Comparison of ENCODE assay signal across 8 cellular contexts in genomic region chr11:67420147-67420645, GRCh38. TPM values are rescaled to one million over a fixed set of nuclear protein-coding genes. Genes with fewer than 3 reads are reported as not detected.
A peak's percentile ranks its signal among the peaks of the same experiment; 100 is the strongest.
DNase-seq lines count a peak whose midpoint lies in the region; ATAC-seq lines count a peak whose summit lies in the region.

No MANE protein-coding gene starts in this region.

- peak; percentile 31 for DNase-seq in SHP77 treated with DMSO at 0.1 percent for 48 hours (lab: John Stamatoyannopoulos, UW)
- DNase-seq in SHP77 (lab: John Stamatoyannopoulos, UW) = no peak
- DNase-seq in activated naive CD8-positive, alpha-beta T cell treated with anti-CD3 and anti-CD28 coated beads for 36 hours = peak; percentile 17
- no peak for DNase-seq in GDM1 (lab: John Stamatoyannopoulos, UW)

- peaks cover 5% of the 10 kb centered on the region for H3K36me3 Mint-ChIP-seq in activated naive CD8-positive, alpha-beta T cell treated with anti-CD3 and anti-CD28 coated beads for 36 hours

- H3K9me3 Mint-ChIP-seq in activated naive CD8-positive, alpha-beta T cell treated with anti-CD3 and anti-CD28 coated beads for 36 hours = no peaks in the 10 kb centered on the region

- peak overlapping the region in 4 of 5 donors; percentile 36 to 75 (median 64) for H3K9ac ChIP-seq in subcutaneous abdominal adipose tissue (ENCODE audit: low read length in 5 of 5)

- no peaks in the 10 kb centered on the region for H3K27me3 ChIP-seq in layer of hippocampus (ENCODE audit: control insufficient read depth, insufficient read depth, low read length)
- H3K27me3 ChIP-seq in subcutaneous abdominal adipose tissue (ENCODE audit: control insufficient read depth in 5 of 5, insufficient read depth in 4 of 5, low read length in 5 of 5) = peaks cover 0 to 5% (median under 1%) of the 10 kb centered on the region in 5 donors

- no peaks in the 10 kb centered on the region for H3K36me3 ChIP-seq in subcutaneous abdominal adipose tissue (ENCODE audit: control insufficient read depth in 5 of 5, insufficient read depth in 5 of 5, low read length in 5 of 5)

- H3K27ac ChIP-seq in layer of hippocampus (ENCODE audit: low read depth, low read length) (peak overlapping the region; percentile 84), subcutaneous abdominal adipose tissue (ENCODE audit: low read depth, low read length) (no peak overlapping the region)

- H3K27me3 Mint-ChIP-seq in activated naive CD8-positive, alpha-beta T cell treated with anti-CD3 and anti-CD28 coated beads for 36 hours = no peaks in the 10 kb centered on the region

- H3K4me3 Mint-ChIP-seq in activated naive CD8-positive, alpha-beta T cell treated with anti-CD3 and anti-CD28 coated beads for 36 hours = peak overlapping the region; percentile 87

- ATAC-seq in GM21528 (IDR thresholded peaks at IDR 0.05; ENCODE audit: low FRiP score, unreplicated experiment) = no peak
- ATAC-seq in GM21447 (IDR thresholded peaks at IDR 0.05; ENCODE audit: unreplicated experiment) = no peak

- H3K4me1 Mint-ChIP-seq in activated naive CD8-positive, alpha-beta T cell treated with anti-CD3 and anti-CD28 coated beads for 36 hours = peaks cover 42% of the 10 kb centered on the region

- peaks cover 0 to 40% (median 32%) of the 10 kb centered on the region in 5 donors for H3K4me1 ChIP-seq in subcutaneous abdominal adipose tissue (ENCODE audit: control insufficient read depth in 5 of 5, insufficient read depth in 5 of 5, low read length in 5 of 5)

- H3K9me3 ChIP-seq in subcutaneous abdominal adipose tissue (ENCODE audit: control insufficient read depth in 5 of 5, low read length in 5 of 5) = no peaks in the 10 kb centered on the region

- H3K27ac Mint-ChIP-seq in activated naive CD8-positive, alpha-beta T cell treated with anti-CD3 and anti-CD28 coated beads for 36 hours = peak overlapping the region; percentile 93

- H3K4me3 ChIP-seq in subcutaneous abdominal adipose tissue (ENCODE audit: low read depth in 1 of 5, low read length in 5 of 5) = peak overlapping the region in 4 of 5 donors; percentile 62 to 68 (median 66)

RNA-seq across cellular contexts. Expression of gene CARNS1, which starts 4.7 kb away (rescaled TPM):
- total RNA-seq in activated naive CD8-positive, alpha-beta T cell treated with anti-CD3 and anti-CD28 coated beads for 36 hours = 1 to 10 TPM; 3.1 to 3.7 TPM

RNA-seq across cellular contexts. Expression of gene RPS6KB2, which starts 8.1 kb away (rescaled TPM):
- total RNA-seq in activated naive CD8-positive, alpha-beta T cell treated with anti-CD3 and anti-CD28 coated beads for 36 hours = 10 to 100 TPM; 64.9 to 67.7 TPM

RNA-seq across cellular contexts. Expression of gene TBC1D10C, which starts 16.3 kb away (rescaled TPM):
- 100 to 1,000 TPM; 117 to 121 TPM for total RNA-seq in activated naive CD8-positive, alpha-beta T cell treated with anti-CD3 and anti-CD28 coated beads for 36 hours

RNA-seq across cellular contexts. Expression of gene PTPRCAP, which starts 17.3 kb away (rescaled TPM):
- 100 to 1,000 TPM; 110 to 117 TPM for total RNA-seq in activated naive CD8-positive, alpha-beta T cell treated with anti-CD3 and anti-CD28 coated beads for 36 hours

RNA-seq across cellular contexts. Expression of gene PPP1CA, which starts 18.5 kb away (rescaled TPM):
- 100 to 1,000 TPM; 262 to 269 TPM for total RNA-seq in activated naive CD8-positive, alpha-beta T cell treated with anti-CD3 and anti-CD28 coated beads for 36 hours

Comparison
In these comparisons a context has a peak if more than half of its experiments do, and no peak if none do; other contexts are left out.
1. DNase-seq: peak in SHP77 treated with DMSO at 0.1 percent for 48 hours (single experiment) and activated naive CD8-positive, alpha-beta T cell treated with anti-CD3 and anti-CD28 coated beads for 36 hours (single experiment); none in SHP77 (0 of 2) and GDM1 (single experiment).